Comparison of ENCODE assay signal across 18 cellular contexts in genomic region chr4:183299464-183299863, GRCh38. TPM values are rescaled to one million over a fixed set of nuclear protein-coding genes. Genes with fewer than 3 reads are reported as not detected.
A peak's percentile ranks its signal among the peaks of the same experiment; 100 is the strongest.
DNase-seq lines count a peak whose midpoint lies in the region; ATAC-seq, FAIRE-seq and TF ChIP-seq lines count a peak whose summit lies in the region.
"Had no signal": no experiment of that assay in that cellular context is flagged by ENCODE, and none has a peak within 500 bp of the region (broad histone marks: within the 10 kb centered on the region; RNA-seq: fewer than 3 reads in every experiment).

No MANE protein-coding gene starts in this region.

- no peaks in the 10 kb centered on the region for H3K4me1 Mint-ChIP-seq in stimulated activated effector memory CD8-positive, alpha-beta T cell treated with anti-CD3 and anti-CD28 coated beads, Interleukin-12 subunit alpha, Interleukin-12 subunit beta, amount 100 ng/mL, for 72 hours

- dilution Hi-C loops in endothelial cell of umbilical vein (cut with MboI; ENCODE audit: extremely low pct_ligation_motif_present, low sequenced_read_pairs), result no loop called here

- no peaks in the 10 kb centered on the region for H4K20me1 ChIP-seq in endothelial cell of umbilical vein (replicated peaks; ENCODE audit: control insufficient read depth, extremely low read depth, insufficient read depth, low read length)

- ATAC-seq in GM19463 (IDR thresholded peaks at IDR 0.05; ENCODE audit: unreplicated experiment), result peak; percentile 35
- peak; percentile 33 for ATAC-seq in HG03378 (IDR thresholded peaks at IDR 0.05; ENCODE audit: unreplicated experiment)
- no peak for ATAC-seq in stimulated activated effector memory CD8-positive, alpha-beta T cell treated with anti-CD3 and anti-CD28 coated beads, Interleukin-12 subunit alpha, Interleukin-12 subunit beta, amount 100 ng/mL, for 72 hours

- no TSS peak for BruUV-seq in endothelial cell of umbilical vein (replicated peaks; lab: Mats Ljungman, UMichigan)

- H3K36me3 Mint-ChIP-seq in stimulated activated effector memory CD8-positive, alpha-beta T cell treated with anti-CD3 and anti-CD28 coated beads, Interleukin-12 subunit alpha, Interleukin-12 subunit beta, amount 100 ng/mL, for 72 hours, result no peaks in the 10 kb centered on the region

- H3K4me3 ChIP-seq in endothelial cell of umbilical vein (replicated peaks in 1 of 3; ENCODE audit: insufficient read depth in 1 of 3, low read depth in 1 of 3, low read length in 3 of 3), result no peak overlapping the region
- H3K4me3 ChIP-seq: HAP-1, SJSA1 had no signal

- DNase-seq in endothelial cell of umbilical vein (ENCODE audit: low read depth, low spot score) (peak; percentile 14), SIG-M5 (lab: John Stamatoyannopoulos, UW) (no peak), midbrain (lab: John Stamatoyannopoulos, UW) (no peak)
- no peak for DNase-seq in stimulated activated effector memory CD8-positive, alpha-beta T cell treated with anti-CD3 and anti-CD28 coated beads, Interleukin-12 subunit alpha, Interleukin-12 subunit beta, amount 100 ng/mL, for 72 hours (ENCODE audit: low spot score in 2 of 2)
- DNase-seq in stimulated activated naive CD4-positive, alpha-beta T cell treated with Interleukin-2 at 50 U/mL for 16 hours (lab: John Stamatoyannopoulos, UW), result no peak
- DNase-seq: DMS 273 treated with DMSO at 0.1 percent for 48 hours, DND-41, NCI-H1048, NCI-H1436 treated with DMSO at 0.1 percent for 48 hours, NCI-H2029, NCI-H2171, NCI-H526 had no signal

- no peak overlapping the region for H3K4me3 Mint-ChIP-seq in stimulated activated effector memory CD8-positive, alpha-beta T cell treated with anti-CD3 and anti-CD28 coated beads, Interleukin-12 subunit alpha, Interleukin-12 subunit beta, amount 100 ng/mL, for 72 hours

- no peak overlapping the region for H3K27ac Mint-ChIP-seq in stimulated activated effector memory CD8-positive, alpha-beta T cell treated with anti-CD3 and anti-CD28 coated beads, Interleukin-12 subunit alpha, Interleukin-12 subunit beta, amount 100 ng/mL, for 72 hours

- no peak overlapping the region for H3K9ac ChIP-seq in endothelial cell of umbilical vein (replicated peaks; ENCODE audit: extremely low read depth, insufficient read depth, low read length)

- H3K4me2 ChIP-seq in endothelial cell of umbilical vein (ENCODE audit: insufficient read depth, low read length), result no peak overlapping the region

- no peaks in the 10 kb centered on the region for H3K36me3 ChIP-seq in endothelial cell of umbilical vein (ENCODE audit: control insufficient read depth in 2 of 2, extremely low read depth in 1 of 2, insufficient read depth in 2 of 2, low read length in 2 of 2)

- CTCF ChIA-PET in endothelial cell of umbilical vein (lab: Charles Lee), result interaction anchor here (1.1 kb wide), 1 partner anchor 361 kb away, joined by 4 read pairs; no protein-coding TSS in a partner anchor

- no peaks in the 10 kb centered on the region for H3K9me3 ChIP-seq in endothelial cell of umbilical vein (replicated peaks; ENCODE audit: control insufficient read depth, insufficient read depth, low read length)
- H3K9me3 ChIP-seq: HAP-1, SJSA1 had no signal

- peaks cover 19% of the 10 kb centered on the region for H3K4me1 ChIP-seq in endothelial cell of umbilical vein (ENCODE audit: control insufficient read depth, extremely low read depth, insufficient read depth, low read length)
- H3K4me1 ChIP-seq: HAP-1 had no signal

- H3K27ac ChIP-seq in endothelial cell of umbilical vein (ENCODE audit: insufficient read depth, low read depth, low read length), result no peak overlapping the region
- H3K27ac ChIP-seq: SJSA1 had no signal

- H3K9me1 ChIP-seq in endothelial cell of umbilical vein (replicated peaks; ENCODE audit: control insufficient read depth, extremely low read depth, insufficient read depth, low read length), result no peaks in the 10 kb centered on the region

- TF ChIP-seq CTCF in endothelial cell of umbilical vein (IDR thresholded peaks at IDR 0.05; ENCODE audit: extremely low read depth in 1 of 2, insufficient read depth in 1 of 2, low read depth in 1 of 2, low read length in 2 of 2), result no peak

- no peaks in the 10 kb centered on the region for H3K27me3 ChIP-seq in endothelial cell of umbilical vein (ENCODE audit: control insufficient read depth in 2 of 2, insufficient read depth in 2 of 2, low read length in 2 of 2)
- H3K27me3 ChIP-seq: SJSA1 had no signal

- intact Hi-C loops in endothelial cell of umbilical vein (cut with micrococcal nuclease), result no loop called here

- FAIRE-seq in endothelial cell of umbilical vein (lab: Jason Lieb, UNC), result no peak
- FAIRE-seq: G401.6 had no signal

- POLR2A ChIA-PET in endothelial cell of umbilical vein (lab: Charles Lee), result no interaction called here

- TF ChIP-seq POLR2A in endothelial cell of umbilical vein (IDR thresholded peaks at IDR 0.05; ENCODE audit: low read depth, low read length), result no peak

- H3K79me2 ChIP-seq in endothelial cell of umbilical vein (ENCODE audit: control insufficient read depth, insufficient read depth, low read length), result no peaks in the 10 kb centered on the region

- no peaks in the 10 kb centered on the region for H3K9me3 Mint-ChIP-seq in stimulated activated effector memory CD8-positive, alpha-beta T cell treated with anti-CD3 and anti-CD28 coated beads, Interleukin-12 subunit alpha, Interleukin-12 subunit beta, amount 100 ng/mL, for 72 hours

- H2AFZ ChIP-seq in endothelial cell of umbilical vein (ENCODE audit: low read depth, low read length), result no peak overlapping the region

TF ChIP-seq in endothelial cell of umbilical vein, 7 proteins besides CTCF, POLR2A, EP300 and RAD21:
- TF ChIP-seq FOS (IDR thresholded peaks at IDR 0.05; ENCODE audit: borderline replicate concordance, insufficient read depth, low read length), result no peak
- TF ChIP-seq EZH2 (IDR thresholded peaks at IDR 0.05; ENCODE audit: borderline replicate concordance, low read depth, low read length, severe bottlenecking), result no peak
- TF ChIP-seq POLR2AphosphoS5 (IDR thresholded peaks at IDR 0.05; ENCODE audit: insufficient read depth, low read depth, low read length), result no peak
- TF ChIP-seq, protein P1, sequence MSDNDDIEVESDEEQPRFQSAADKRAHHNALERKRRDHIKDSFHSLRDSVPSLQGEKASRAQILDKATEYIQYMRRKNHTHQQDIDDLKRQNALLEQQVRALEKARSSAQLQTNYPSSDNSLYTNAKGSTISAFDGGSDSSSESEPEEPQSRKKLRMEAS (IDR thresholded peaks at IDR 0.05; ENCODE audit: insufficient read depth, insufficient read length), result no peak
- TF ChIP-seq MYC (IDR thresholded peaks at IDR 0.05; ENCODE audit: low read depth, low read length), result no peak
- no peak for TF ChIP-seq GATA2 (IDR thresholded peaks at IDR 0.05; ENCODE audit: insufficient read depth, insufficient read length, low read depth, low read length)
- TF ChIP-seq JUN (IDR thresholded peaks at IDR 0.05; ENCODE audit: borderline replicate concordance, insufficient read depth, insufficient read length, low read depth), result no peak

RNA-seq across cellular contexts. Expression of gene CLDN22, which starts 20.6 kb away (rescaled TPM):
- not detected in 2 replicates for total RNA-seq in endothelial cell of umbilical vein
- not detected in 2 replicates for polyA plus RNA-seq in endothelial cell of umbilical vein
- not detected in 2 replicates for polyA plus RNA-seq in endothelial cell of umbilical vein (2011; cell fraction: cytosol; rRNA removed)
- polyA plus RNA-seq in endothelial cell of umbilical vein (2011; cell fraction: nucleus; rRNA removed), result not detected in 2 replicates
- polyA plus RNA-seq in endothelial cell of umbilical vein (2012), result 0.22 and 0.56 TPM in 2 replicates
- not detected in 2 replicates for polyA minus RNA-seq in endothelial cell of umbilical vein
- polyA minus RNA-seq in endothelial cell of umbilical vein (2011; cell fraction: cytosol; rRNA and poly(A)+ RNA removed), result not detected
- not detected in 2 replicates for polyA minus RNA-seq in endothelial cell of umbilical vein (2011; cell fraction: nucleus; rRNA and poly(A)+ RNA removed)
- total RNA-seq: SJSA1 had no signal

RNA-seq across cellular contexts. Expression of gene CLDN24, which starts 22.8 kb away (rescaled TPM):
- total RNA-seq in endothelial cell of umbilical vein, result not detected in 2 replicates
- polyA plus RNA-seq in endothelial cell of umbilical vein, result not detected in 2 replicates
- polyA plus RNA-seq in endothelial cell of umbilical vein (2011; cell fraction: cytosol; rRNA removed), result not detected in 2 replicates
- not detected in 2 replicates for polyA plus RNA-seq in endothelial cell of umbilical vein (2011; cell fraction: nucleus; rRNA removed)
- polyA plus RNA-seq in endothelial cell of umbilical vein (2012), result not detected in 2 replicates
- polyA minus RNA-seq in endothelial cell of umbilical vein, result not detected in 2 replicates
- not detected for polyA minus RNA-seq in endothelial cell of umbilical vein (2011; cell fraction: cytosol; rRNA and poly(A)+ RNA removed)
- polyA minus RNA-seq in endothelial cell of umbilical vein (2011; cell fraction: nucleus; rRNA and poly(A)+ RNA removed), result not detected in 2 replicates
- total RNA-seq: M059J, SJSA1 had no signal
